ENCODE assay signal across 1 cellular context in genomic region chr17:28972437-28972836, GRCh38.
TF ChIP-seq lines count a peak whose summit lies in the region.

No MANE protein-coding gene starts in this region.

TF ChIP-seq in H1, 55 proteins besides CTCF, POLR2A, EP300 and RAD21:
- TF ChIP-seq SIRT6 (IDR thresholded peaks at IDR 0.05; ENCODE audit: low read length) (no peak), TEAD4 (IDR thresholded peaks at IDR 0.05; ENCODE audit: low read depth, low read length) (0 out of 2 replicates have a peak, but pooled peaks have one; percentile 23)
